Comparison of ENCODE assay signal across 1 cellular context in the genomic region with DNA sequence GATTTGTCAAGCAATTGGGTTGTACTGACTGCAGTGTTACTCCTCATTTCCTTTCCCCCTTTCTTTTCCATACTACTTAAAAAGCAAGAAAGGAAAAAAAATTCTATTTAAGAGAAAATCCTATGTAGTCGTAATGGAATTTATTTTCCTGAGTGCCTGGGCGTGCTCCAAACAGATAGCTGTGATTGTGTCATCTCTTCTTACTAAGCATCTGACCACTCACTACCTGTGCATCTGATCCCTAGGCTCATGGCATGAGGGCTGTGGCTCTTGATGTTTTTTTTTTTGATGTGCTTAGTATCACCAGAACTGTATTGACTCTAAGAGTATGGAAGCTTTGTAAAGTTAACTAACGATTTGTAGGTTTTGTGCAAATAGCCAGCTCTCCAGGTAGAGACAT.
TF ChIP-seq lines count a peak whose summit lies in the region.

No MANE protein-coding gene starts in this region.

TF ChIP-seq in HCT116, 20 proteins besides CTCF, POLR2A, EP300 and RAD21 (continued from another document):
- TF ChIP-seq, protein P1, sequence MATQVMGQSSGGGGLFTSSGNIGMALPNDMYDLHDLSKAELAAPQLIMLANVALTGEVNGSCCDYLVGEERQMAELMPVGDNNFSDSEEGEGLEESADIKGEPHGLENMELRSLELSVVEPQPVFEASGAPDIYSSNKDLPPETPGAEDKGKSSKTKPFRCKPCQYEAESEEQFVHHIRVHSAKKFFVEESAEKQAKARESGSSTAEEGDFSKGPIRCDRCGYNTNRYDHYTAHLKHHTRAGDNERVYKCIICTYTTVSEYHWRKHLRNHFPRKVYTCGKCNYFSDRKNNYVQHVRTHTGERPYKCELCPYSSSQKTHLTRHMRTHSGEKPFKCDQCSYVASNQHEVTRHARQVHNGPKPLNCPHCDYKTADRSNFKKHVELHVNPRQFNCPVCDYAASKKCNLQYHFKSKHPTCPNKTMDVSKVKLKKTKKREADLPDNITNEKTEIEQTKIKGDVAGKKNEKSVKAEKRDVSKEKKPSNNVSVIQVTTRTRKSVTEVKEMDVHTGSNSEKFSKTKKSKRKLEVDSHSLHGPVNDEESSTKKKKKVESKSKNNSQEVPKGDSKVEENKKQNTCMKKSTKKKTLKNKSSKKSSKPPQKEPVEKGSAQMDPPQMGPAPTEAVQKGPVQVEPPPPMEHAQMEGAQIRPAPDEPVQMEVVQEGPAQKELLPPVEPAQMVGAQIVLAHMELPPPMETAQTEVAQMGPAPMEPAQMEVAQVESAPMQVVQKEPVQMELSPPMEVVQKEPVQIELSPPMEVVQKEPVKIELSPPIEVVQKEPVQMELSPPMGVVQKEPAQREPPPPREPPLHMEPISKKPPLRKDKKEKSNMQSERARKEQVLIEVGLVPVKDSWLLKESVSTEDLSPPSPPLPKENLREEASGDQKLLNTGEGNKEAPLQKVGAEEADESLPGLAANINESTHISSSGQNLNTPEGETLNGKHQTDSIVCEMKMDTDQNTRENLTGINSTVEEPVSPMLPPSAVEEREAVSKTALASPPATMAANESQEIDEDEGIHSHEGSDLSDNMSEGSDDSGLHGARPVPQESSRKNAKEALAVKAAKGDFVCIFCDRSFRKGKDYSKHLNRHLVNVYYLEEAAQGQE (IDR thresholded peaks at IDR 0.05; ENCODE audit: low read depth), result no peak
- TF ChIP-seq YY1 (IDR thresholded peaks at IDR 0.05; ENCODE audit: extremely low read depth, insufficient replicate concordance, low read depth, low read length) (no peak), POLR2AphosphoS5 (IDR thresholded peaks at IDR 0.05; ENCODE audit: low read depth, low read length) (no peak), ZFX (IDR thresholded peaks at IDR 0.05) (no peak), JUND (IDR thresholded peaks at IDR 0.05) (no peak), CBX3 (IDR thresholded peaks at IDR 0.05; ENCODE audit: low read depth) (no peak)
- TF ChIP-seq, protein P2, sequence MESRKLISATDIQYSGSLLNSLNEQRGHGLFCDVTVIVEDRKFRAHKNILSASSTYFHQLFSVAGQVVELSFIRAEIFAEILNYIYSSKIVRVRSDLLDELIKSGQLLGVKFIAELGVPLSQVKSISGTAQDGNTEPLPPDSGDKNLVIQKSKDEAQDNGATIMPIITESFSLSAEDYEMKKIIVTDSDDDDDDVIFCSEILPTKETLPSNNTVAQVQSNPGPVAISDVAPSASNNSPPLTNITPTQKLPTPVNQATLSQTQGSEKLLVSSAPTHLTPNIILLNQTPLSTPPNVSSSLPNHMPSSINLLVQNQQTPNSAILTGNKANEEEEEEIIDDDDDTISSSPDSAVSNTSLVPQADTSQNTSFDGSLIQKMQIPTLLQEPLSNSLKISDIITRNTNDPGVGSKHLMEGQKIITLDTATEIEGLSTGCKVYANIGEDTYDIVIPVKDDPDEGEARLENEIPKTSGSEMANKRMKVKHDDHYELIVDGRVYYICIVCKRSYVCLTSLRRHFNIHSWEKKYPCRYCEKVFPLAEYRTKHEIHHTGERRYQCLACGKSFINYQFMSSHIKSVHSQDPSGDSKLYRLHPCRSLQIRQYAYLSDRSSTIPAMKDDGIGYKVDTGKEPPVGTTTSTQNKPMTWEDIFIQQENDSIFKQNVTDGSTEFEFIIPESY (IDR thresholded peaks at IDR 0.05; ENCODE audit: extremely low read depth, insufficient replicate concordance, low read length), result no peak
- TF ChIP-seq, protein P3, sequence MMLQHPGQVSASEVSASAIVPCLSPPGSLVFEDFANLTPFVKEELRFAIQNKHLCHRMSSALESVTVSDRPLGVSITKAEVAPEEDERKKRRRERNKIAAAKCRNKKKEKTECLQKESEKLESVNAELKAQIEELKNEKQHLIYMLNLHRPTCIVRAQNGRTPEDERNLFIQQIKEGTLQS (IDR thresholded peaks at IDR 0.05), result no peak
- TF ChIP-seq, protein P4, sequence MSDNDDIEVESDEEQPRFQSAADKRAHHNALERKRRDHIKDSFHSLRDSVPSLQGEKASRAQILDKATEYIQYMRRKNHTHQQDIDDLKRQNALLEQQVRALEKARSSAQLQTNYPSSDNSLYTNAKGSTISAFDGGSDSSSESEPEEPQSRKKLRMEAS (IDR thresholded peaks at IDR 0.05), result no peak
